Comparison of ENCODE assay signal across 8 cellular contexts in the genomic region with DNA sequence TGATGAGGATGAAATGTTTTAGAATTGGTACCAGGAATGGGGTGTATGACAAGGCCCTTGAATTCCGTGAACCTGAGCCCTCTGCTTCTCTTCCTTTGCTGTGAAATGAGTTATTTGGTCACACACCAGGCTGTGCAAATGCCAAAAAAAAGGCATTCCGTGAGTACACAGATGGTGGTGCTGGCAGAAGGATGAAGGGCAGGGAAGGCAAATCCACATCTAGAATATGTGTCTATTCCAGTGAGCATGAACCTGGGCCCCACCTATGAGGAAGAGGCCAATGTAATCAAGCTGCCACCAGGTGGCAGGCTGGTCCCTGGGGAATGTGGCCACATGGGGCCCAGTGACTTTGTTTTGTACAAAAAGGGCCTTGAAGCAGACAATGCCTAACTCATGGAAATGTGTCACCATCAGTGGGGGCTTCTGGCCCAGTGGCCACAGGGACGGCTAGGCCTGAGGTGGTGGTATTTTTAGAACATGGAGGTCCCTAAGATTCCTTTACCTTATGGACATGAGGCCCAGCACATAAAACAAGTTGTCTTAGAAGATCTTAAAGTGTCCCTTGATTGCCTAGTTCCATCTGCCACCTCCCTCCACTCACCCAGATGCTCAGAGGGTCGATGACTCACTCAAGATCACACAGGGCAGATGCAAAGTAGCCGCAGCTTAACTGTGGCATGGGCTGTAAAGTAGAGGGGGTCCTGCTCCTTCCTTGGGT. TPM values are rescaled to one million over a fixed set of nuclear protein-coding genes. Genes with fewer than 3 reads are reported as not detected.
DNase-seq lines count a peak whose midpoint lies in the region; ATAC-seq, FAIRE-seq and TF ChIP-seq lines count a peak whose summit lies in the region.

No MANE protein-coding gene starts in this region.

- no peak overlapping the region for H3K4me3 ChIP-seq in effector memory CD4-positive, alpha-beta T cell (ENCODE audit: insufficient read depth, low read depth, low read length, poor library complexity, severe bottlenecking)

- no peaks in the 10 kb centered on the region for H3K36me3 Mint-ChIP-seq in activated CD8-positive, alpha-beta T cell treated with anti-CD3 and anti-CD28 coated beads, Interleukin-2, amount 10 ng/mL, durations not matched to agents 7 days and 5 days (ENCODE audit: low read depth)
- H3K36me3 Mint-ChIP-seq in stimulated activated effector memory CD8-positive, alpha-beta T cell treated with anti-CD3 and anti-CD28 coated beads, Interleukin-12 subunit alpha, Interleukin-12 subunit beta, amount 100 ng/mL, for 72 hours = no peaks in the 10 kb centered on the region

- no peaks in the 10 kb centered on the region for H3K27me3 Mint-ChIP-seq in activated CD8-positive, alpha-beta T cell treated with anti-CD3 and anti-CD28 coated beads, Interleukin-2, amount 10 ng/mL, durations not matched to agents 7 days and 5 days (ENCODE audit: low read depth)

- no peaks in the 10 kb centered on the region for H3K9me3 ChIP-seq in effector memory CD4-positive, alpha-beta T cell (ENCODE audit: control insufficient read depth, low read length)

- peaks cover 53% of the 10 kb centered on the region for H3K4me1 Mint-ChIP-seq in activated CD8-positive, alpha-beta T cell treated with anti-CD3 and anti-CD28 coated beads, Interleukin-2, amount 10 ng/mL, durations not matched to agents 7 days and 5 days (ENCODE audit: low read depth)
- peaks cover 29% of the 10 kb centered on the region for H3K4me1 Mint-ChIP-seq in stimulated activated effector memory CD8-positive, alpha-beta T cell treated with anti-CD3 and anti-CD28 coated beads, Interleukin-12 subunit alpha, Interleukin-12 subunit beta, amount 100 ng/mL, for 72 hours

- CTCF ChIA-PET in activated CD8-positive, alpha-beta T cell treated with anti-CD3 and anti-CD28 coated beads, Interleukin-2, amount 10 ng/mL, durations not matched to agents 7 days and 5 days (lab: Charles Lee) = interaction anchor here (0.8 to 17.8 kb wide), 25 partner anchors 8 to 364 kb away, joined by 3 to 346 read pairs (median 5); a partner anchor contains a TSS

- FAIRE-seq in GM19239 (lab: Jason Lieb, UNC) = peak; percentile 95

- POLR2A ChIA-PET in activated CD8-positive, alpha-beta T cell treated with anti-CD3 and anti-CD28 coated beads, Interleukin-2, amount 10 ng/mL, durations not matched to agents 7 days and 5 days (lab: Charles Lee) = interaction anchor here (0.6 to 2.8 kb wide), 6 partner anchors 33 to 113 kb away, joined by 3 to 18 read pairs (median 4); a partner anchor contains a TSS

- ATAC-seq in activated CD8-positive, alpha-beta T cell treated with anti-CD3 and anti-CD28 coated beads, Interleukin-2, amount 10 ng/mL, durations not matched to agents 7 days and 5 days = peak; percentile 56
- ATAC-seq in stimulated activated effector memory CD8-positive, alpha-beta T cell treated with anti-CD3 and anti-CD28 coated beads, Interleukin-12 subunit alpha, Interleukin-12 subunit beta, amount 100 ng/mL, for 72 hours = peak; percentile 79
- no peak for ATAC-seq in GM21737 (IDR thresholded peaks at IDR 0.05; ENCODE audit: unreplicated experiment)

- no peaks in the 10 kb centered on the region for H3K36me3 ChIP-seq in effector memory CD4-positive, alpha-beta T cell (ENCODE audit: control insufficient read depth, insufficient read depth, low read length)

- H3K4me1 ChIP-seq in effector memory CD4-positive, alpha-beta T cell (ENCODE audit: control insufficient read depth, insufficient read depth, low read length, poor library complexity, severe bottlenecking) = peaks cover 9% of the 10 kb centered on the region

- no peaks in the 10 kb centered on the region for H3K27me3 ChIP-seq in effector memory CD4-positive, alpha-beta T cell (replicated peaks; ENCODE audit: control insufficient read depth, insufficient read depth, low read length, poor library complexity, severe bottlenecking)

- no peak overlapping the region for H3K27ac ChIP-seq in effector memory CD4-positive, alpha-beta T cell (ENCODE audit: insufficient read depth, low read length, poor library complexity, severe bottlenecking)

- peak overlapping the region; percentile 86 for H3K27ac Mint-ChIP-seq in activated CD8-positive, alpha-beta T cell treated with anti-CD3 and anti-CD28 coated beads, Interleukin-2, amount 10 ng/mL, durations not matched to agents 7 days and 5 days
- peak overlapping the region; percentile 80 for H3K27ac Mint-ChIP-seq in stimulated activated effector memory CD8-positive, alpha-beta T cell treated with anti-CD3 and anti-CD28 coated beads, Interleukin-12 subunit alpha, Interleukin-12 subunit beta, amount 100 ng/mL, for 72 hours

- DNase-seq in AG09319 (ENCODE audit: extremely low read depth, low read depth) (no peak), GM19239 (ENCODE audit: insufficient read length, low spot score) (peak; percentile 76), NCI-H82 treated with DMSO at 0.1 percent for 48 hours (lab: John Stamatoyannopoulos, UW; ENCODE audit: unreplicated experiment) (peak; percentile 26), myocyte (ENCODE audit: low read depth) (peak; percentile 75)
- DNase-seq in activated CD8-positive, alpha-beta T cell treated with anti-CD3 and anti-CD28 coated beads, Interleukin-2, amount 10 ng/mL, durations not matched to agents 7 days and 5 days = peak; percentile 85
- peak; percentile 57 to 60 (median 58) for DNase-seq in effector memory CD4-positive, alpha-beta T cell
- DNase-seq in stimulated activated effector memory CD8-positive, alpha-beta T cell treated with anti-CD3 and anti-CD28 coated beads, Interleukin-12 subunit alpha, Interleukin-12 subunit beta, amount 100 ng/mL, for 72 hours (ENCODE audit: low spot score in 2 of 2) = peak; percentile 64 to 84

- TF ChIP-seq CTCF in AG09319 (IDR thresholded peaks at IDR 0.05; ENCODE audit: low read depth, low read length) = peak; percentile 63

- no peak overlapping the region for H3K4me3 Mint-ChIP-seq in activated CD8-positive, alpha-beta T cell treated with anti-CD3 and anti-CD28 coated beads, Interleukin-2, amount 10 ng/mL, durations not matched to agents 7 days and 5 days
- no peak overlapping the region for H3K4me3 Mint-ChIP-seq in stimulated activated effector memory CD8-positive, alpha-beta T cell treated with anti-CD3 and anti-CD28 coated beads, Interleukin-12 subunit alpha, Interleukin-12 subunit beta, amount 100 ng/mL, for 72 hours

- no peaks in the 10 kb centered on the region for H3K9me3 Mint-ChIP-seq in activated CD8-positive, alpha-beta T cell treated with anti-CD3 and anti-CD28 coated beads, Interleukin-2, amount 10 ng/mL, durations not matched to agents 7 days and 5 days (ENCODE audit: insufficient read depth)
- H3K9me3 Mint-ChIP-seq in stimulated activated effector memory CD8-positive, alpha-beta T cell treated with anti-CD3 and anti-CD28 coated beads, Interleukin-12 subunit alpha, Interleukin-12 subunit beta, amount 100 ng/mL, for 72 hours = no peaks in the 10 kb centered on the region

RNA-seq across cellular contexts. Expression of a gene that starts 3.9 kb away (rescaled TPM):
- total RNA-seq in activated CD8-positive, alpha-beta T cell treated with anti-CD3 and anti-CD28 coated beads, Interleukin-2, amount 10 ng/mL, durations not matched to agents 7 days and 5 days = 10 to 100 TPM; 12.0 to 14.6 TPM
- total RNA-seq in myocyte = 20.1 and 28.3 TPM in 2 replicates
- polyA plus RNA-seq in myocyte (2012) = 38.7 TPM

RNA-seq across cellular contexts. Expression of a gene that starts 5.7 kb away (rescaled TPM):
- 10 to 100 TPM in 1 of 2 experiments, 1 to 10 TPM in 1; 9.7 to 13.1 TPM for total RNA-seq in activated CD8-positive, alpha-beta T cell treated with anti-CD3 and anti-CD28 coated beads, Interleukin-2, amount 10 ng/mL, durations not matched to agents 7 days and 5 days
- 3.4 and 12.2 TPM in 2 replicates for total RNA-seq in myocyte
- polyA plus RNA-seq in myocyte (2012) = 116 TPM

RNA-seq across cellular contexts. Expression of a gene that starts 34.3 kb away (rescaled TPM):
- total RNA-seq in activated CD8-positive, alpha-beta T cell treated with anti-CD3 and anti-CD28 coated beads, Interleukin-2, amount 10 ng/mL, durations not matched to agents 7 days and 5 days = 1 to 10 TPM; 4.3 to 5.0 TPM
- total RNA-seq in myocyte = 2.6 and 3.4 TPM in 2 replicates
- polyA plus RNA-seq in myocyte (2012) = 3.0 TPM

RNA-seq across cellular contexts. Expression of a gene that starts 34.4 kb away (rescaled TPM):
- 10 to 100 TPM; 67.4 to 68.0 TPM for total RNA-seq in activated CD8-positive, alpha-beta T cell treated with anti-CD3 and anti-CD28 coated beads, Interleukin-2, amount 10 ng/mL, durations not matched to agents 7 days and 5 days
- 10.6 and 16.3 TPM in 2 replicates for total RNA-seq in myocyte
- polyA plus RNA-seq in myocyte (2012) = 14.9 TPM

RNA-seq across cellular contexts. Expression of a gene that starts 34.4 kb away (rescaled TPM):
- total RNA-seq in activated CD8-positive, alpha-beta T cell treated with anti-CD3 and anti-CD28 coated beads, Interleukin-2, amount 10 ng/mL, durations not matched to agents 7 days and 5 days = 100 to 1,000 TPM; 211 to 246 TPM
- total RNA-seq in myocyte = 39.8 and 50.2 TPM in 2 replicates
- 72.8 TPM for polyA plus RNA-seq in myocyte (2012)
